8 cellular contexts compared by ENCODE assay signal in the genomic region with DNA sequence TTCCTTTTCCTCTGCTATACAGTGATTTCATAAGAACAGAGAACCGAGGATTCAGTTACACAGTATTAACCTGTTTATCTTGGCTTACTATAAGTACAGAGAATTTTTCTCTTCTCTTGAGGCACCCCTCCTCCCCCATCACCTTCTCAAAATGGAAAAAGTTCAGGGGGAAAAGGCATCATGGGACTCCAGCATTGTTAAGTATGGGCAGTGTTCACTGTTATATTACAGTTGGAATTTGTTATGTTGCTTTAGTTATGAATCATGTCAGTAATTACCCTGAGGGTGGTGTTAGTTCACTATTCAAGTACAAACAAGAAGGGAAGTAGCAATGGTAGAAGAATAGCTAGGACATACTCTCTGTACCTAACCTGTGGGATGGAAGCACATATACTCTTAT. TPM values are rescaled to one million over a fixed set of nuclear protein-coding genes. Genes with fewer than 3 reads are reported as not detected.
DNase-seq lines count a peak whose midpoint lies in the region; ATAC-seq and TF ChIP-seq lines count a peak whose summit lies in the region.

No MANE protein-coding gene starts in this region.

- H4K91ac ChIP-seq in trophoblast cell (ENCODE audit: low read depth, low read length), result no peak overlapping the region

- H3K27ac ChIP-seq in A673 (ENCODE audit: low read depth, low read length, poor library complexity, severe bottlenecking), result no peak overlapping the region
- H3K27ac ChIP-seq in PC-9, result peak overlapping the region; percentile 33
- peak overlapping the region; percentile 29 to 58 (median 44) for H3K27ac ChIP-seq in esophagus muscularis mucosa (replicated peaks in 1 of 4)
- no peak overlapping the region for H3K27ac ChIP-seq in trophoblast cell (ENCODE audit: low read depth, low read length)

- H2BK12ac ChIP-seq in trophoblast cell (ENCODE audit: low read length), result no peak overlapping the region

- H3K9ac ChIP-seq in trophoblast cell (ENCODE audit: low read length), result no peak overlapping the region

- H3K9me2 ChIP-seq in PC-9 (ENCODE audit: insufficient read depth), result no peaks in the 10 kb centered on the region; the same call in 1 of the 2 replicates

- H3K27me3 ChIP-seq in A673 (replicated peaks; ENCODE audit: insufficient read depth, low read depth, low read length, poor library complexity) (no peaks in the 10 kb centered on the region), PC-9 (ENCODE audit: insufficient read depth, low read depth) (no peaks in the 10 kb centered on the region), esophagus muscularis mucosa (no peaks in the 10 kb centered on the region), trophoblast cell (ENCODE audit: insufficient read depth, low read length) (no peaks in the 10 kb centered on the region)

- no peak overlapping the region for H3K23ac ChIP-seq in trophoblast cell (ENCODE audit: low read length)

- no peak overlapping the region for H4K12ac ChIP-seq in trophoblast cell (ENCODE audit: low read depth, low read length)

- H3F3A ChIP-seq in PC-9 (ENCODE audit: insufficient read depth, low read depth), result no peaks in the 10 kb centered on the region

- H3K18ac ChIP-seq in trophoblast cell (ENCODE audit: low read length), result no peak overlapping the region

- no peak overlapping the region for H4K8ac ChIP-seq in trophoblast cell (ENCODE audit: low read depth, low read length)

- ATAC-seq in HG03469 (IDR thresholded peaks at IDR 0.05; ENCODE audit: unreplicated experiment), result no peak

- no peaks in the 10 kb centered on the region for H4K20me1 ChIP-seq in PC-9 (ENCODE audit: insufficient read depth)

- H3K79me2 ChIP-seq in PC-9 (ENCODE audit: low read depth) (no peaks in the 10 kb centered on the region), trophoblast cell (ENCODE audit: control insufficient read depth, insufficient read depth, low read length, poor library complexity) (no peaks in the 10 kb centered on the region)

- no peak overlapping the region for H3K14ac ChIP-seq in trophoblast cell (ENCODE audit: low read length)

- H3K4me3 ChIP-seq in A673 (ENCODE audit: low read depth, low read length, poor library complexity, severe bottlenecking) (no peak overlapping the region), PC-9 (no peak overlapping the region), esophagus muscularis mucosa (no peak overlapping the region), trophoblast cell (ENCODE audit: low read depth, low read length) (no peak overlapping the region)

- no peak overlapping the region for H2BK5ac ChIP-seq in trophoblast cell (ENCODE audit: low read depth, low read length, poor library complexity)

- no peak overlapping the region for H3K4ac ChIP-seq in trophoblast cell (ENCODE audit: low read depth, low read length)

- peak; percentile 11 for DNase-seq in A673 (ENCODE audit: low spot score)
- peak; percentile 9 for DNase-seq in GM20000 (ENCODE audit: low spot score)
- DNase-seq in PC-9, result peak in 1 of 2 experiments; percentile 40
- no peak for DNase-seq in esophagus muscularis mucosa (ENCODE audit: extremely low spot score)
- DNase-seq in trophoblast cell, result peak; percentile 10 to 83
- no peak for DNase-seq in NCI-H1436 treated with DMSO at 0.1 percent for 48 hours (lab: John Stamatoyannopoulos, UW)
- DNase-seq in amygdala (lab: John Stamatoyannopoulos, UW), result no peak

- intact Hi-C loops in A673 (cut with micrococcal nuclease; ENCODE audit: unreplicated experiment) (no loop called here), PC-9 (cut with micrococcal nuclease; ENCODE audit: unreplicated experiment) (no loop called here), esophagus muscularis mucosa (cut with DNase I) (no loop called here)

- no peak for TF ChIP-seq EP300 in esophagus muscularis mucosa (IDR thresholded peaks at IDR 0.05)

- no peaks in the 10 kb centered on the region for H3K79me1 ChIP-seq in trophoblast cell (ENCODE audit: low read length)

- no peaks in the 10 kb centered on the region for H3K36me3 ChIP-seq in A673 (ENCODE audit: insufficient read depth, low read length, poor library complexity, severe bottlenecking)
- H3K36me3 ChIP-seq in PC-9 (ENCODE audit: low read depth), result no peaks in the 10 kb centered on the region
- no peaks in the 10 kb centered on the region for H3K36me3 ChIP-seq in esophagus muscularis mucosa
- peaks cover 0 to 1% of the 10 kb centered on the region in 2 experiments for H3K36me3 ChIP-seq in trophoblast cell (ENCODE audit: control insufficient read depth in 1 of 2, insufficient read depth in 2 of 2, low read length in 2 of 2)

- H2AFZ ChIP-seq in PC-9 (no peak overlapping the region), trophoblast cell (ENCODE audit: insufficient read depth, low read length, poor library complexity) (no peak overlapping the region)

- H2BK120ac ChIP-seq in trophoblast cell (ENCODE audit: insufficient read depth, low read length, poor library complexity), result no peak overlapping the region

- TF ChIP-seq POLR2A in esophagus muscularis mucosa (IDR thresholded peaks at IDR 0.05; ENCODE audit: low read depth), result no peak

- no peak overlapping the region for H3K4me2 ChIP-seq in PC-9
- H3K4me2 ChIP-seq in trophoblast cell (ENCODE audit: low read length), result no peak overlapping the region

- H2AK5ac ChIP-seq in trophoblast cell (ENCODE audit: low read length), result no peak overlapping the region

- no peak for TF ChIP-seq CTCF in A673 (conservative IDR thresholded peaks at IDR 0.05; ENCODE audit: low read depth, low read length)
- no peak for TF ChIP-seq CTCF in GM20000 (IDR thresholded peaks at IDR 0.05; ENCODE audit: extremely low read depth, missing control alignments)
- no peak for TF ChIP-seq CTCF in PC-9 (conservative IDR thresholded peaks at IDR 0.05)
- TF ChIP-seq CTCF in esophagus muscularis mucosa (IDR thresholded peaks at IDR 0.05), result no peak

- POLR2A ChIA-PET in A673 (lab: Charles Lee; ENCODE audit: low non-redundant PET), result no interaction called here
- POLR2A ChIA-PET in PC-9 (lab: Charles Lee; ENCODE audit: unreplicated experiment), result interaction anchor here (0.7 kb wide), 1 partner anchor 48 kb away, joined by 6 read pairs; no protein-coding TSS in a partner anchor

- CTCF ChIA-PET in A673 (lab: Charles Lee), result interaction anchor here (0.6 kb wide), 1 partner anchor 98 kb away, joined by 5 read pairs; no protein-coding TSS in a partner anchor
- CTCF ChIA-PET in PC-9 (lab: Charles Lee), result interaction anchor here (0.7 kb wide), 1 partner anchor 179 kb away, joined by 11 read pairs; no protein-coding TSS in a partner anchor

- BruUV-seq in A673 (replicated peaks; lab: Mats Ljungman, UMichigan) (no TSS peak), PC-9 (replicated peaks; lab: Mats Ljungman, UMichigan) (no TSS peak)

- 11% methylated on average over 1 of the region's 1 CpG for WGBS in esophagus muscularis mucosa
- no CpG with 5 or more reads among the region's 1 CpG for WGBS in trophoblast cell (ENCODE audit: extremely low coverage, insufficient coverage, insufficient read length)

- H3K9me3 ChIP-seq in A673 (ENCODE audit: low read depth, low read length, poor library complexity, severe bottlenecking), result no peaks in the 10 kb centered on the region
- H3K9me3 ChIP-seq in PC-9 (ENCODE audit: insufficient read depth, low read depth), result no peaks in the 10 kb centered on the region
- no peaks in the 10 kb centered on the region for H3K9me3 ChIP-seq in esophagus muscularis mucosa
- no peaks in the 10 kb centered on the region for H3K9me3 ChIP-seq in trophoblast cell (ENCODE audit: insufficient read depth, low read depth, low read length)

- peaks cover 22% of the 10 kb centered on the region for H3K4me1 ChIP-seq in A673 (ENCODE audit: insufficient read depth, low read length, poor library complexity, severe bottlenecking)
- peaks cover 15% of the 10 kb centered on the region; the same call in 1 of the 2 replicates for H3K4me1 ChIP-seq in PC-9 (replicated peaks; ENCODE audit: insufficient read depth)
- peaks cover 26 to 55% (median 46%) of the 10 kb centered on the region in 4 donors for H3K4me1 ChIP-seq in esophagus muscularis mucosa
- no peaks in the 10 kb centered on the region for H3K4me1 ChIP-seq in trophoblast cell (ENCODE audit: control insufficient read depth in 1 of 2, insufficient read depth in 2 of 2, low read length in 2 of 2)

RNA-seq across cellular contexts. Expression of a gene that starts 12.1 kb away (rescaled TPM):
- total RNA-seq in A673 (2021) (4.0 and 6.7 TPM in 2 replicates), PC-9 (2021) (2.7 TPM in 2 replicates), esophagus muscularis mucosa (10 to 100 TPM in 1 of 4 donors, 1 to 10 TPM in 3; 7.8 to 14.2 (median 8.8) TPM)
- polyA plus RNA-seq in trophoblast cell (2013), result 6.2 and 6.5 TPM in 2 replicates

Comparison
In these comparisons a context has a peak if more than half of its experiments do, and no peak if none do; other contexts are left out.
1. DNase-seq: peak in A673 (single experiment), GM20000 (single experiment) and trophoblast cell (2 of 2); none in esophagus muscularis mucosa (single experiment), NCI-H1436 treated with DMSO at 0.1 percent for 48 hours (single experiment) and amygdala (0 of 56).
2. H3K27ac ChIP-seq: peak in PC-9 (single experiment) and esophagus muscularis mucosa (4 of 4); none in A673 (single experiment) and trophoblast cell (single experiment).